ENCODE assay signal across 30 cellular contexts in the genomic region with DNA sequence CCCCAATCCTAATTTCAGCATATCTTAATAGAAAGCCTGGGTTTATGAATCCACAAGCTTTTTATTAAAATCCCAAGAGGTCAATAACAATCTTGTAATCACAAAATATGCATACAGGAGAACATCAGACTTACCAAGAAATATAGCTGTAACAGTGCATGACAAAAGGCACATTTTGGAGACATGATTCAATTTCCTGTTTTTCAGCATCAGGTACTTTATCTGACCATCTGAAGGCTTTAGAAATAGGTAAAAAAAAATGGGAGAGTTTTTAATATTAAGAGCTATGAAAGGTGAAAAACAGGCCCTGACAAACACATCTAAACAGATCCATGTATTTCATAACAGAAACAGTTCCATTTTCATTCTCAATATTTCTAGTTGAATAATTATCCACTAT.
"Had no signal": no experiment of that assay in that cellular context is flagged by ENCODE, and none has a peak within 500 bp of the region (broad histone marks: within the 10 kb centered on the region; RNA-seq: fewer than 3 reads in every experiment).

No MANE protein-coding gene starts in this region.

- H3K4me1 ChIP-seq: adrenal gland, breast epithelium, right lobe of liver, suprapubic skin had no signal

- H3K27me3 Mint-ChIP-seq: activated CD4-positive, alpha-beta T cell treated with anti-CD3 and anti-CD28 coated beads for 36 hours; central memory CD8-positive, alpha-beta T cell; effector memory CD8-positive, alpha-beta T cell; natural killer cell treated with Interleukin-12 subunit alpha and Interleukin-12 subunit beta and Interleukin-15 and Interleukin-18, amount 100 ng/mL, for 72 hours; stimulated activated memory B cell treated with anti-CD40 and anti-IgM and Interleukin-4, amounts not matched to agents 10 μg/mL and 1 μg/mL and 100 μg/mL, for 72 hours had no signal

- H3K36me3 Mint-ChIP-seq: activated naive CD8-positive, alpha-beta T cell; memory B cell; natural killer cell treated with Interleukin-12 subunit alpha and Interleukin-12 subunit beta and Interleukin-15 and Interleukin-18, amount 100 ng/mL, for 72 hours; stimulated activated memory B cell treated with anti-CD40 and anti-IgM and Interleukin-4, amounts not matched to agents 10 μg/mL and 1 μg/mL and 100 μg/mL, for 72 hours had no signal

- H3K36me3 ChIP-seq: adrenal gland, ascending aorta, breast epithelium, gastroesophageal sphincter, heart right ventricle, right lobe of liver, stomach, suprapubic skin, tibial nerve had no signal

- H3K4me1 Mint-ChIP-seq: activated CD4-positive, alpha-beta T cell treated with anti-CD3 and anti-CD28 coated beads for 36 hours; central memory CD8-positive, alpha-beta T cell had no signal

- H3K4me3 Mint-ChIP-seq: activated B cell treated with CpG ODN at 0.5 μM for 24 hours; activated CD4-positive, alpha-beta T cell treated with anti-CD3 and anti-CD28 coated beads for 36 hours; activated naive CD8-positive, alpha-beta T cell; activated T-cell treated with anti-CD3 and anti-CD28 coated beads, Interleukin-2, amount 50 U/mL, for 4 hours; central memory CD8-positive, alpha-beta T cell; effector memory CD8-positive, alpha-beta T cell; memory B cell; natural killer cell treated with Interleukin-12 subunit alpha and Interleukin-12 subunit beta and Interleukin-15 and Interleukin-18, amount 100 ng/mL, for 72 hours; stimulated activated memory B cell treated with anti-CD40 and anti-IgM and Interleukin-4, amounts not matched to agents 10 μg/mL and 1 μg/mL and 100 μg/mL, for 72 hours had no signal

- H3K27me3 ChIP-seq: adrenal gland, ascending aorta, breast epithelium, heart right ventricle, right lobe of liver, stomach, suprapubic skin, tibial nerve had no signal

- H3K9me3 Mint-ChIP-seq: activated B cell treated with CpG ODN at 0.5 μM for 24 hours; activated T-cell treated with anti-CD3 and anti-CD28 coated beads, Interleukin-2, amount 50 U/mL, for 4 hours; activated T-helper 2 cell treated with anti-CD3 and anti-CD28 coated beads, Interferon-gamma antibody, Interleukin-2, Interleukin-4, amounts not matched to agents 10 μg/mL and 5 μg/mL and 100 μg/mL, durations not matched to agents 14 hours and 24 hours and 36 hours; central memory CD8-positive, alpha-beta T cell; effector memory CD8-positive, alpha-beta T cell; memory B cell; natural killer cell treated with Interleukin-12 subunit alpha and Interleukin-12 subunit beta and Interleukin-15 and Interleukin-18, amount 100 ng/mL, for 72 hours; stimulated activated memory B cell treated with anti-CD40 and anti-IgM and Interleukin-4, amounts not matched to agents 10 μg/mL and 1 μg/mL and 100 μg/mL, for 72 hours had no signal

- H3K4me3 ChIP-seq: adrenal gland, ascending aorta, breast epithelium, dorsolateral prefrontal cortex, gastroesophageal sphincter, heart right ventricle, right lobe of liver, skin epidermis, stomach, suprapubic skin, tibial nerve had no signal

- DNase-seq: activated B cell treated with CpG ODN at 0.5 μM for 24 hours; activated CD4-positive, alpha-beta T cell treated with anti-CD3 and anti-CD28 coated beads for 36 hours; activated CD4-positive, alpha-beta T cell treated with anti-CD3 and anti-CD28 coated beads, Interleukin-2, amount 50 U/mL, for 4 hours; activated CD8-positive, alpha-beta memory T cell treated with anti-CD3 and anti-CD28 coated beads for 24 hours; activated CD8-positive, alpha-beta memory T cell treated with anti-CD3 and anti-CD28 coated beads, Interleukin-2, amount 50 U/mL, for 4 hours; activated naive CD4-positive, alpha-beta T cell; activated T-cell treated with anti-CD3 and anti-CD28 coated beads, Interleukin-2, amount 50 U/mL, for 4 hours; adrenal gland; dorsolateral prefrontal cortex; effector memory CD8-positive, alpha-beta T cell; heart right ventricle; islet precursor cell; left colon; occipital lobe; right lobe of liver; stomach; T-helper 9 cell had no signal

- ATAC-seq: activated CD4-positive, alpha-beta T cell treated with anti-CD3 and anti-CD28 coated beads for 36 hours; activated T-cell treated with anti-CD3 and anti-CD28 coated beads, Interleukin-2, amount 50 U/mL, for 4 hours; effector memory CD8-positive, alpha-beta T cell; gastroesophageal sphincter; heart right ventricle; left colon; natural killer cell treated with Interleukin-12 subunit alpha and Interleukin-12 subunit beta and Interleukin-15 and Interleukin-18, amount 100 ng/mL, for 72 hours; right lobe of liver; stimulated activated memory B cell treated with anti-CD40 and anti-IgM and Interleukin-4, amounts not matched to agents 10 μg/mL and 1 μg/mL and 100 μg/mL, for 72 hours had no signal

- H3K27ac ChIP-seq: adrenal gland, ascending aorta, breast epithelium, dorsolateral prefrontal cortex, epithelial cell of prostate, gastroesophageal sphincter, right lobe of liver, stomach, suprapubic skin, tibial nerve had no signal

- H3K27ac Mint-ChIP-seq: activated B cell treated with CpG ODN at 0.5 μM for 24 hours; activated CD4-positive, alpha-beta T cell treated with anti-CD3 and anti-CD28 coated beads for 36 hours; activated naive CD8-positive, alpha-beta T cell; activated T-helper 2 cell treated with anti-CD3 and anti-CD28 coated beads, Interferon-gamma antibody, Interleukin-2, Interleukin-4, amounts not matched to agents 10 μg/mL and 5 μg/mL and 100 μg/mL, durations not matched to agents 14 hours and 24 hours and 36 hours; effector memory CD8-positive, alpha-beta T cell; memory B cell; natural killer cell treated with Interleukin-12 subunit alpha and Interleukin-12 subunit beta and Interleukin-15 and Interleukin-18, amount 100 ng/mL, for 72 hours; stimulated activated memory B cell treated with anti-CD40 and anti-IgM and Interleukin-4, amounts not matched to agents 10 μg/mL and 1 μg/mL and 100 μg/mL, for 72 hours had no signal

- H3K9me3 ChIP-seq: adrenal gland, ascending aorta, breast epithelium, gastroesophageal sphincter, heart right ventricle, right lobe of liver, stomach, suprapubic skin, tibial nerve had no signal
